8 cellular contexts compared by ENCODE assay signal in genomic region chr15:77507911-77508310, GRCh38.
A peak's percentile ranks its signal among the peaks of the same experiment; 100 is the strongest.
DNase-seq lines count a peak whose midpoint lies in the region; ATAC-seq and TF ChIP-seq lines count a peak whose summit lies in the region.

No MANE protein-coding gene starts in this region.

- peak overlapping the region in 1 of 2 donors; percentile 29 for H3K27ac Mint-ChIP-seq in activated naive CD4-positive, alpha-beta T cell treated with anti-CD3 and anti-CD28 coated beads, Interleukin-2, amount 50 U/mL, for 72 hours
- H3K27ac Mint-ChIP-seq in CD14-positive monocyte: no peak overlapping the region

- H3K4me3 ChIP-seq in lower lobe of right lung: no peak overlapping the region

- intact Hi-C loops in lower lobe of right lung (cut with DNase I) (no loop called here), CD14-positive monocyte (cut with micrococcal nuclease) (no loop called here)

- DNase-seq in HT1080 (ENCODE audit: low read depth) (peak; percentile 84), dermis blood vessel endothelial cell (peak; percentile 91), lower lobe of right lung (no peak), NCI-H510A treated with DMSO at 0.1 percent for 48 hours (lab: John Stamatoyannopoulos, UW) (no peak), CD14-positive monocyte (ENCODE audit: low spot score) (no peak)
- DNase-seq in activated naive CD4-positive, alpha-beta T cell treated with anti-CD3 and anti-CD28 coated beads, Interleukin-2, amount 50 U/mL, for 72 hours (ENCODE audit: low spot score in 2 of 2): no peak

- H3K36me3 Mint-ChIP-seq in activated naive CD4-positive, alpha-beta T cell treated with anti-CD3 and anti-CD28 coated beads, Interleukin-2, amount 50 U/mL, for 72 hours: no peaks in the 10 kb centered on the region
- peaks cover 5 to 6% of the 10 kb centered on the region in 2 donors for H3K36me3 Mint-ChIP-seq in CD14-positive monocyte

- TF ChIP-seq CTCF in lower lobe of right lung (IDR thresholded peaks at IDR 0.05) (no peak), CD14-positive monocyte (IDR thresholded peaks at IDR 0.05) (no peak)

- H3K27me3 ChIP-seq in lower lobe of right lung (ENCODE audit: low read depth): no peaks in the 10 kb centered on the region

- H3K9me3 ChIP-seq in lower lobe of right lung: no peaks in the 10 kb centered on the region

- H3K9me3 Mint-ChIP-seq in activated naive CD4-positive, alpha-beta T cell treated with anti-CD3 and anti-CD28 coated beads, Interleukin-2, amount 50 U/mL, for 72 hours: no peaks in the 10 kb centered on the region
- peaks cover 0 to 6% (median 0%) of the 10 kb centered on the region in 7 donors for H3K9me3 Mint-ChIP-seq in CD14-positive monocyte

- peaks cover 59% of the 10 kb centered on the region for H3K4me1 ChIP-seq in lower lobe of right lung

- H3K27ac ChIP-seq in lower lobe of right lung (peak overlapping the region; percentile 80), temporal lobe (ENCODE audit: low read depth, low read length) (peak overlapping the region; percentile 97)

- H3K4me3 Mint-ChIP-seq in CD14-positive monocyte: peak overlapping the region in 1 of 2 donors; percentile 60

- peaks cover 29% of the 10 kb centered on the region for H3K4me1 Mint-ChIP-seq in CD14-positive monocyte

- H3K36me3 ChIP-seq in lower lobe of right lung: no peaks in the 10 kb centered on the region

- peak; percentile 65 for ATAC-seq in lower lobe of right lung
- no peak for ATAC-seq in activated naive CD4-positive, alpha-beta T cell treated with anti-CD3 and anti-CD28 coated beads, Interleukin-2, amount 50 U/mL, for 72 hours
- ATAC-seq in HG03108 (IDR thresholded peaks at IDR 0.05; ENCODE audit: unreplicated experiment): no peak

- H3K27me3 Mint-ChIP-seq in CD14-positive monocyte (ENCODE audit: low read depth in 3 of 3): peaks cover 24 to 49% (median 44%) of the 10 kb centered on the region in 3 donors

Comparison
In these comparisons a context has a peak if more than half of its experiments do, and no peak if none do; other contexts are left out.
1. DNase-seq: peak in HT1080 (single experiment) and dermis blood vessel endothelial cell (single experiment); none in lower lobe of right lung (single experiment), activated naive CD4-positive, alpha-beta T cell treated with anti-CD3 and anti-CD28 coated beads, Interleukin-2, amount 50 U/mL, for 72 hours (0 of 2), NCI-H510A treated with DMSO at 0.1 percent for 48 hours (single experiment) and CD14-positive monocyte (single experiment).
2. ATAC-seq: peak in lower lobe of right lung (2 of 2); none in activated naive CD4-positive, alpha-beta T cell treated with anti-CD3 and anti-CD28 coated beads, Interleukin-2, amount 50 U/mL, for 72 hours (0 of 2) and HG03108 (single experiment).